Comparison of ENCODE assay signal across 22 cellular contexts in the genomic region with DNA sequence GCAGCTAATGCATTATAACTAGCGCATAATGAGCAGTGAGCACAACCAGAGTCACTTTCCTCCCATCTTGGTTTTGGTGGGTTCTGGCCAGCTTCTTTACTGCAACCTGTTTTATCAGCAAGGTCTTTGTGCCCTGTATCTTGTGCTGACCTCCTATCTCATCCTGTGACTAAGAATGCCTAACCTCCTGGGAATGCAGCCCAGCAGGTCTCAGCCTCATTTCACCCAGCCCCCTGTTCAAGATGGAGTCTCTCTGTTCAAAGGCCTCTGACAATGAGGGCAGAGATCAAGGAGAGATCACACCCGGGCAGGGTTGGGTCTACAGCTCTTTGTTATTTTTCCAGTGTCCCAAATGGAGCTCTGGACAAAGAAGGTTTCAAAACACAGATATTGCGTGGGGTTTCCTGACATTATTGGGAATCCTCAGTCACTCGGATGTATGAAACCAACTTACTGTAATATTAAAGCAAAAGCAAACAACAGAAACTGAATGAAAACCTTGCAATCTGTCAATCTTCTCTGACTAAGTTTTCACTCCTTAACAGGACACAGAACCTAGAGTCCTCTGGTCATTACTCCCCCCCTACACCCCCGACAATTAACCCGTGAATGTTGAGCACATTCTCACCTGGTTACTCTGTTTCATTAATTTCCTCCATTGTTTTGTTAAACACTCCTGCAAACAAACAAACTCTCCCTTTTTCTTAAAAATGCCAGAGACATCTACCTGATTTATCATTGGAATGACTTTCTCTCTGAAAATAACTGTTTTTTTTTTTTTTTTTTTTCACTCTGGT.
"Had no signal": no experiment of that assay in that cellular context is flagged by ENCODE, and none has a peak within 500 bp of the region (broad histone marks: within the 10 kb centered on the region; RNA-seq: fewer than 3 reads in every experiment).

No MANE protein-coding gene starts in this region.

- H3K27ac Mint-ChIP-seq: activated B cell treated with CpG ODN at 0.5 μM for 24 hours; activated CD4-positive, alpha-beta T cell treated with anti-CD3 and anti-CD28 coated beads, Interleukin-2, amount 10 ng/mL, durations not matched to agents 24 days and 14 days; activated naive CD8-positive, alpha-beta T cell; activated T-cell treated with anti-CD3 and anti-CD28 coated beads, Interleukin-2, amount 50 U/mL, for 72 hours; naive thymus-derived CD8-positive, alpha-beta T cell had no signal

- H3K36me3 ChIP-seq: left lung, tibial artery, vagina had no signal

- H3K9me3 Mint-ChIP-seq: activated B cell treated with CpG ODN at 0.5 μM for 24 hours; activated CD4-positive, alpha-beta T cell treated with anti-CD3 and anti-CD28 coated beads, Interleukin-2, amount 10 ng/mL, durations not matched to agents 24 days and 14 days; central memory CD8-positive, alpha-beta T cell had no signal

- H3K4me1 Mint-ChIP-seq: activated B cell treated with CpG ODN at 0.5 μM for 24 hours; activated CD4-positive, alpha-beta T cell treated with anti-CD3 and anti-CD28 coated beads, Interleukin-2, amount 10 ng/mL, durations not matched to agents 24 days and 14 days; central memory CD8-positive, alpha-beta T cell; naive thymus-derived CD8-positive, alpha-beta T cell had no signal

- H3K4me1 ChIP-seq: left lung, tibial artery, vagina had no signal

- H3K27ac ChIP-seq: left lung, skin epidermis, tibial artery, vagina had no signal

- H3K4me3 ChIP-seq: left lung, skin epidermis, tibial artery, vagina had no signal

- H3K27me3 ChIP-seq: left lung, tibial artery, vagina had no signal

- H3K36me3 Mint-ChIP-seq: activated naive CD8-positive, alpha-beta T cell; brain had no signal

- H3K4me3 Mint-ChIP-seq: activated B cell treated with CpG ODN at 0.5 μM for 24 hours; activated CD4-positive, alpha-beta T cell treated with anti-CD3 and anti-CD28 coated beads, Interleukin-2, amount 10 ng/mL, durations not matched to agents 24 days and 14 days; activated naive CD8-positive, alpha-beta T cell; activated T-cell treated with anti-CD3 and anti-CD28 coated beads, Interleukin-2, amount 50 U/mL, for 72 hours; brain; central memory CD8-positive, alpha-beta T cell; naive thymus-derived CD8-positive, alpha-beta T cell had no signal

- DNase-seq: activated B cell treated with CpG ODN at 0.5 μM for 24 hours; activated CD4-positive, alpha-beta T cell treated with anti-CD3 and anti-CD28 coated beads, Interleukin-2, amount 10 ng/mL, durations not matched to agents 24 days and 14 days; activated CD8-positive, alpha-beta memory T cell treated with anti-CD3 and anti-CD28 coated beads, Interleukin-2, amount 50 U/mL, for 48 hours; activated gamma-delta T cell; activated T-cell treated with anti-CD3 and anti-CD28 coated beads, Interleukin-2, amount 50 U/mL, for 72 hours; amygdala; cortex of kidney; effector CD4-positive, alpha-beta T cell; foreskin fibroblast; kidney; left lung; naive thymus-derived CD8-positive, alpha-beta T cell; nucleus accumbens; right cardiac atrium; stimulated activated CD4-positive, alpha-beta T cell treated with anti-CD3 and anti-CD28 coated beads, Interleukin-4, amount 100 ng/mL, for 24 hours; stimulated activated naive CD4-positive, alpha-beta T cell; tibial artery had no signal

- ATAC-seq: activated T-cell treated with anti-CD3 and anti-CD28 coated beads, Interleukin-2, amount 50 U/mL, for 72 hours; left lung; naive thymus-derived CD8-positive, alpha-beta T cell; right cardiac atrium had no signal

- H3K9me3 ChIP-seq: left lung, tibial artery, vagina had no signal

- H3K27me3 Mint-ChIP-seq: activated B cell treated with CpG ODN at 0.5 μM for 24 hours; activated CD4-positive, alpha-beta T cell treated with anti-CD3 and anti-CD28 coated beads, Interleukin-2, amount 10 ng/mL, durations not matched to agents 24 days and 14 days; activated naive CD8-positive, alpha-beta T cell; central memory CD8-positive, alpha-beta T cell; naive thymus-derived CD8-positive, alpha-beta T cell had no signal
